ENCODE assay signal across 2 cellular contexts in genomic region chr19:45863335-45863839, GRCh38.
A peak's percentile ranks its signal among the peaks of the same experiment; 100 is the strongest.
TF ChIP-seq lines count a peak whose summit lies in the region.

No MANE protein-coding gene starts in this region.

TF ChIP-seq in A549, 52 proteins besides CTCF, POLR2A, EP300 and RAD21:
- TF ChIP-seq MAZ (IDR thresholded peaks at IDR 0.05; ENCODE audit: borderline replicate concordance, low read depth, low read length) (no peak), JUN (IDR thresholded peaks at IDR 0.05) (0 out of 5 replicates have a peak, but pooled peaks of 1 of the 2 experiments have one; percentile 15), BCL3 (IDR thresholded peaks at IDR 0.05) (0 out of 3 replicates have a peak, but pooled peaks have one; percentile 32), REST (IDR thresholded peaks at IDR 0.05) (no peak)

TF ChIP-seq in IMR-90, 13 proteins besides CTCF, POLR2A, EP300 and RAD21:
- TF ChIP-seq MAZ (IDR thresholded peaks at IDR 0.05; ENCODE audit: borderline replicate concordance, low read depth, low read length) (no peak), USF2 (IDR thresholded peaks at IDR 0.05; ENCODE audit: low read depth, low read length) (no peak), MAFK (IDR thresholded peaks at IDR 0.05; ENCODE audit: low read depth, low read length) (no peak), CHD1 (IDR thresholded peaks at IDR 0.05; ENCODE audit: low read depth, low read length) (no peak), CEBPB (IDR thresholded peaks at IDR 0.05; ENCODE audit: low read depth, low read length) (no peak), SMC3 (IDR thresholded peaks at IDR 0.05; ENCODE audit: low read depth, low read length) (no peak), RFX5 (IDR thresholded peaks at IDR 0.05; ENCODE audit: low read depth, low read length) (no peak), ELK1 (IDR thresholded peaks at IDR 0.05; ENCODE audit: borderline replicate concordance, low read depth, low read length) (no peak), FOS (IDR thresholded peaks at IDR 0.05; ENCODE audit: low read depth, low read length) (no peak), BHLHE40 (IDR thresholded peaks at IDR 0.05; ENCODE audit: low read depth, low read length) (no peak), RCOR1 (IDR thresholded peaks at IDR 0.05; ENCODE audit: insufficient replicate concordance, low read length) (no peak)
